In the genomic region with DNA sequence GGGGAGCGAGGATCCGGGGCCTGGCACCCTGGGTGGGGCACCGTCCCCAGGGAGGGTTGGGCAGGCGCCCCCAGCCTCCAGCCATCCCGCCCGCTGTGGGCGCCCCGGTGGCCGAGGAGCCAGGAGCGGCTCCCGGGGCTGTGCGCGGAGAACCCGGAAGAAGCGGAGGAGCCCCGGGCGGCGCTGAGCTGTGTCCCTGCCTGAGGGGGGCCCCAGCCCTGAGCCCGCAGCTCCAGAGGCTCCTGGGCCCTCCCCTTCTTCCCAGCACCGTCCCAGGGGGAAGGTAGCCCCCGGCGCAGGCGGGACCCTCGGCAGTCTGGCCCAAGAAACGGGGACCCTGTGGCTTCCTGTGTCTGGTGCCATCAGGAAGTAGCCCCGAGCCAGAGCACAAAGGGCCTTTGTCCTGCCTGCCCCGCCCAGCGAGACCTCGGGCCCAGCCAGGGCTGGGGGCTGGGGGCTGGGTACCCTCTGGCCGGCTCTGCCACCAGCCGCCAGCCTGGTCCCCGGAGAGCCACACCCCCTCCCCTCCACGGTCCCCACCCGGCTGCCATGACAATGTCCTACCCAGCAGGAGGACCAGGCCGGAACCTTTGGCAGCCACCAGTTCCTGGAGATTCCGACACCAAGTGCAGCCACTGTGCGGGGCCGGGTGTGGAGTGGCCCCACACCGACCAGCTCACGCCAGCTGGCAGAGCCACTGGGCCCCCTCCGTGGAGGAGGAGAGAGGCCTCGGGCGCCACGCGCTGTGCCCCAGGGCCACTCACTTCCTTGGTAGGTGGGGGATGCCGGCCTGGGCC, we compare ENCODE assay signal across 8 cellular contexts. TPM values are rescaled to one million over a fixed set of nuclear protein-coding genes. Genes with fewer than 3 reads are reported as not detected.
DNase-seq lines count a peak whose midpoint lies in the region; ATAC-seq and TF ChIP-seq lines count a peak whose summit lies in the region.

No MANE protein-coding gene starts in this region.

- H3K36me3 ChIP-seq in ACC112 (ENCODE audit: insufficient read depth, low read length): no peaks in the 10 kb centered on the region

- H3K27me3 ChIP-seq in ACC112 (ENCODE audit: insufficient read depth, low read length) (peaks cover 13% of the 10 kb centered on the region; the same call in 1 of the 2 replicates), foreskin keratinocyte (no peaks in the 10 kb centered on the region)

- ATAC-seq in GM18868 (IDR thresholded peaks at IDR 0.05; ENCODE audit: unreplicated experiment) (peak; percentile 45), foreskin keratinocyte (peak; percentile 33), natural killer cell (peak; percentile 73 to 77 (median 73)), GM19467 (IDR thresholded peaks at IDR 0.05; ENCODE audit: unreplicated experiment) (no peak), GM18870 (IDR thresholded peaks at IDR 0.05; ENCODE audit: unreplicated experiment) (no peak)

- peak overlapping the region; percentile 72 for H2AFZ ChIP-seq in ACC112 (ENCODE audit: low read length, unreplicated experiment)

- peak overlapping the region; percentile 77 for H3K4me3 ChIP-seq in ACC112 (ENCODE audit: low read depth, low read length)

- H3K27ac Mint-ChIP-seq in natural killer cell: peak overlapping the region; percentile 65 to 81

- H3K79me2 ChIP-seq in ACC112 (ENCODE audit: control insufficient read depth, insufficient read depth, low read length, unreplicated experiment): no peaks in the 10 kb centered on the region

- no peaks in the 10 kb centered on the region for H3K27me3 Mint-ChIP-seq in natural killer cell (ENCODE audit: low read depth in 2 of 2)

- no peak for TF ChIP-seq CTCF in foreskin keratinocyte (conservative IDR thresholded peaks at IDR 0.05)
- no peak for TF ChIP-seq CTCF in natural killer cell (IDR thresholded peaks at IDR 0.05)

- H3K36me3 Mint-ChIP-seq in natural killer cell: no peaks in the 10 kb centered on the region

- peaks cover 6 to 19% of the 10 kb centered on the region in 2 donors for H3K4me1 Mint-ChIP-seq in natural killer cell

- intact Hi-C loops in natural killer cell (cut with micrococcal nuclease): no loop called here

- peak; percentile 11 for DNase-seq in LHCN-M2 (ENCODE audit: low read depth)
- DNase-seq in activated effector memory CD4-positive, alpha-beta T cell treated with Interleukin-2 at 50 U/mL for 16 hours: peak; percentile 36
- peak in 1 of 2 donors; percentile 20 for DNase-seq in foreskin keratinocyte
- DNase-seq in natural killer cell: peak; percentile 50

- peaks cover 0 to 9% of the 10 kb centered on the region in 2 donors for H3K9me3 Mint-ChIP-seq in natural killer cell

- H3K27ac ChIP-seq in ACC112 (ENCODE audit: low read depth, low read length) (peak overlapping the region; percentile 48; the same call in 1 of the 2 replicates), foreskin keratinocyte (peak overlapping the region; percentile 84)

- H3K4me1 ChIP-seq in ACC112 (ENCODE audit: control insufficient read depth, insufficient read depth, low read length, unreplicated experiment) (peaks cover 12% of the 10 kb centered on the region), foreskin keratinocyte (peaks cover 9% of the 10 kb centered on the region)

- peak overlapping the region; percentile 79 for H3K4me3 Mint-ChIP-seq in natural killer cell

RNA-seq across cellular contexts. Expression of gene TTLL10, which starts 15.6 kb away (rescaled TPM):
- total RNA-seq in LHCN-M2 (2014; rRNA removed) (not detected in 2 replicates), foreskin keratinocyte (not detected in 2 replicates), natural killer cell (1 to 10 TPM in 2 of 3 donors, under 1 TPM in 1; 0.23 to 1.7 (median 1.7) TPM)
- not detected for polyA plus RNA-seq in LHCN-M2 (2012)
- polyA plus RNA-seq in foreskin keratinocyte: 0.02 TPM in 1 of 2 replicates, not detected in the other

RNA-seq across cellular contexts. Expression of gene C1orf159, which starts 42.2 kb away (rescaled TPM):
- total RNA-seq in LHCN-M2 (2014; rRNA removed) (18.8 and 26.5 TPM in 2 replicates), foreskin keratinocyte (14.4 and 15.4 TPM in 2 replicates), natural killer cell (10 to 100 TPM; 19.6 to 25.1 (median 21.5) TPM)
- polyA plus RNA-seq in LHCN-M2 (2012): 8.5 TPM
- 21.2 and 21.3 TPM in 2 replicates for polyA plus RNA-seq in foreskin keratinocyte

RNA-seq across cellular contexts. Expression of gene TNFRSF18, which starts 48.3 kb away (rescaled TPM):
- not detected in 2 replicates for total RNA-seq in LHCN-M2 (2014; rRNA removed)
- not detected for polyA plus RNA-seq in LHCN-M2 (2012)
- 0.65 and 0.85 TPM in 2 replicates for total RNA-seq in foreskin keratinocyte
- polyA plus RNA-seq in foreskin keratinocyte: 0.82 and 1.3 TPM in 2 replicates
- 10 to 100 TPM; 40.3 to 81.9 (median 54.7) TPM for total RNA-seq in natural killer cell

RNA-seq across cellular contexts. Expression of gene TNFRSF4, which starts 55.8 kb away (rescaled TPM):
- total RNA-seq in LHCN-M2 (2014; rRNA removed): 0.17 and 0.32 TPM in 2 replicates
- polyA plus RNA-seq in LHCN-M2 (2012): 0.43 TPM
- not detected in 2 replicates for total RNA-seq in foreskin keratinocyte
- polyA plus RNA-seq in foreskin keratinocyte: not detected in 2 replicates
- 10 to 100 TPM; 14.3 to 26.5 (median 15.7) TPM for total RNA-seq in natural killer cell

Comparison
In these comparisons a context has a peak if more than half of its experiments do, and no peak if none do; other contexts are left out.
1. ATAC-seq: peak in GM18868 (single experiment), foreskin keratinocyte (single experiment) and natural killer cell (3 of 3); none in GM19467 (single experiment) and GM18870 (single experiment).
2. RNA of gene TNFRSF18, which starts 48.3 kb away (total RNA-seq): 40.3 to 81.9 TPM in natural killer cell; 0.65 to 0.85 TPM in foreskin keratinocyte and not detected in LHCN-M2; every median in the first group is over 10 times any median in the second.